Comparison of ENCODE assay signal across 14 cellular contexts in the genomic region with DNA sequence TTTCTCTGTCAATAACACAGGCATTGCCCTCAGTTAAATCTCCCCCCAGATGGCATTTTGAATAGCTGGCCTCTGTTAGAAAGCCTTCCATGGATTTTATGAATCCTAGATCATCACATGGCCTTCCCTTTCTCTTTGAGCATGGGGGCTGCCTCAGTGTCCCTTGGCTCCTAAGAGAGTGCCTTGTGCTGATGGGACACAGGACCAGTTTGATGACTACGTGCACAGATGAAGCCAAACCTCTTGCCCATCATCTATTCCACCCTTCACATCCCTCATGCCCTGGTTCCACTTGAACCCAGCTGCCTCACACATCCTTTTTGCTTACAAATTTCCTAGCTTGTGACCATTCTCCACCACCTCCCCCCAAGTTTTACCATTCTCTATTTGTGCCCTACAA. TPM values are rescaled to one million over a fixed set of nuclear protein-coding genes. Genes with fewer than 3 reads are reported as not detected.
A peak's percentile ranks its signal among the peaks of the same experiment; 100 is the strongest.
DNase-seq lines count a peak whose midpoint lies in the region; ATAC-seq and TF ChIP-seq lines count a peak whose summit lies in the region.
"Had no signal": no experiment of that assay in that cellular context is flagged by ENCODE, and none has a peak within 500 bp of the region (broad histone marks: within the 10 kb centered on the region; RNA-seq: fewer than 3 reads in every experiment).

No MANE protein-coding gene starts in this region.

- BruUV-seq in MCF 10A (replicated peaks; lab: Mats Ljungman, UMichigan) = no TSS peak
- BruUV-seq in PC-9 (replicated peaks; lab: Mats Ljungman, UMichigan) = no TSS peak

- no peaks in the 10 kb centered on the region for H4K20me1 ChIP-seq in PC-9 (ENCODE audit: insufficient read depth)

- H3K4me3 ChIP-seq in breast epithelium (no peak overlapping the region), RWPE2 (ENCODE audit: severe bottlenecking) (no peak overlapping the region), thymus (ENCODE audit: low read length) (no peak overlapping the region), PC-9 (no peak overlapping the region)
- H3K4me3 ChIP-seq: gastrocnemius medialis, MG63 had no signal

- CTCF ChIA-PET in MCF 10A (lab: Yijun Ruan, JAX) = interaction anchor here (1.2 kb wide), 1 partner anchor 74 kb away, joined by 5 read pairs; no protein-coding TSS in a partner anchor
- CTCF ChIA-PET in PC-9 (lab: Charles Lee) = no interaction called here

- H2AFZ ChIP-seq in PC-9 = no peak overlapping the region

- peak overlapping the region; percentile 3 for H3K27ac Mint-ChIP-seq in MCF 10A (ENCODE audit: low read depth, unreplicated experiment)

- POLR2A ChIA-PET in MCF 10A (lab: Yijun Ruan, JAX) = interaction anchor here (1.0 to 4.9 kb wide), 2 partner anchors 12 to 14 kb away, joined by 4 to 35 read pairs; a partner anchor contains a TSS
- POLR2A ChIA-PET in PC-9 (lab: Charles Lee; ENCODE audit: unreplicated experiment) = no interaction called here

- peaks cover 18% of the 10 kb centered on the region for H3K79me2 ChIP-seq in PC-9 (ENCODE audit: low read depth)

- no peaks in the 10 kb centered on the region for H3K9me2 ChIP-seq in PC-9 (ENCODE audit: insufficient read depth)

- no peaks in the 10 kb centered on the region for H3F3A ChIP-seq in PC-9 (ENCODE audit: insufficient read depth, low read depth)

- H3K4me3 Mint-ChIP-seq in MCF 10A (ENCODE audit: unreplicated experiment) = no peak overlapping the region

- peaks cover 59% of the 10 kb centered on the region for H3K4me1 Mint-ChIP-seq in MCF 10A (ENCODE audit: insufficient read depth, unreplicated experiment)

- intact Hi-C loops in MCF 10A (cut with micrococcal nuclease) (no loop called here), breast epithelium (cut with DNase I; ENCODE audit: low total_unique reads) (no loop called here), PC-9 (cut with micrococcal nuclease; ENCODE audit: unreplicated experiment) (no loop called here)

- peak overlapping the region in 1 of 2 donors; percentile 55 for H3K27ac ChIP-seq in breast epithelium
- H3K27ac ChIP-seq in RWPE2 (ENCODE audit: poor library complexity, severe bottlenecking) = peak overlapping the region; percentile 94
- peak overlapping the region; percentile 65 for H3K27ac ChIP-seq in thymus (ENCODE audit: low read depth)
- no peak overlapping the region for H3K27ac ChIP-seq in PC-9
- H3K27ac ChIP-seq: epithelial cell of prostate, gastrocnemius medialis had no signal

- H3K36me3 ChIP-seq in breast epithelium (no peaks in the 10 kb centered on the region), RWPE2 (ENCODE audit: low read depth) (peaks cover 78% of the 10 kb centered on the region), thymus (ENCODE audit: control insufficient read depth, insufficient read depth) (no peaks in the 10 kb centered on the region), PC-9 (ENCODE audit: low read depth) (no peaks in the 10 kb centered on the region)
- H3K36me3 ChIP-seq: gastrocnemius medialis, MG63 had no signal

- H3K27me3 Mint-ChIP-seq in MCF 10A (ENCODE audit: insufficient read depth, unreplicated experiment) = no peaks in the 10 kb centered on the region

- H3K4me2 ChIP-seq in PC-9 = no peak overlapping the region

- no peak for DNase-seq in MCF 10A (ENCODE audit: unreplicated experiment)
- DNase-seq in breast epithelium (ENCODE audit: low spot score in 2 of 2) = no peak
- DNase-seq in RWPE2 (ENCODE audit: low spot score) = no peak
- DNase-seq in dermis blood vessel endothelial cell = peak; percentile 13
- DNase-seq in PC-9 = no peak
- no peak for DNase-seq in activated CD4-positive, CD25-positive, alpha-beta regulatory T cell (lab: John Stamatoyannopoulos, UW)
- DNase-seq in dedifferentiated amniotic fluid mesenchymal stem cell (ENCODE audit: extremely low spot score) = no peak
- DNase-seq: gastrocnemius medialis, MG63, NCI-H1694, NCI-H446 treated with DMSO at 0.1 percent for 48 hours, SIG-M5 had no signal

- peaks cover 82% of the 10 kb centered on the region for H3K36me3 Mint-ChIP-seq in MCF 10A (ENCODE audit: insufficient read depth, unreplicated experiment)

- no peak for ATAC-seq in RWPE2 (ENCODE audit: low read depth)
- ATAC-seq: gastrocnemius medialis had no signal

- H3K9me3 Mint-ChIP-seq in MCF 10A (ENCODE audit: unreplicated experiment) = no peaks in the 10 kb centered on the region

- H3K4me1 ChIP-seq in breast epithelium (no peaks in the 10 kb centered on the region), RWPE2 (ENCODE audit: insufficient read depth, poor library complexity, severe bottlenecking) (peaks cover 78% of the 10 kb centered on the region), thymus (ENCODE audit: control insufficient read depth, insufficient read depth, low read length) (peaks cover 26% of the 10 kb centered on the region), PC-9 (replicated peaks; ENCODE audit: insufficient read depth) (no peaks in the 10 kb centered on the region)

- no peaks in the 10 kb centered on the region for H3K27me3 ChIP-seq in breast epithelium
- H3K27me3 ChIP-seq in RWPE2 (ENCODE audit: insufficient read depth, poor library complexity, severe bottlenecking) = no peaks in the 10 kb centered on the region
- H3K27me3 ChIP-seq in thymus (ENCODE audit: control insufficient read depth, insufficient read depth) = no peaks in the 10 kb centered on the region
- H3K27me3 ChIP-seq in PC-9 (ENCODE audit: insufficient read depth, low read depth) = no peaks in the 10 kb centered on the region
- H3K27me3 ChIP-seq: gastrocnemius medialis, MG63 had no signal

- H3K9me3 ChIP-seq in breast epithelium (no peaks in the 10 kb centered on the region), RWPE2 (ENCODE audit: severe bottlenecking) (no peaks in the 10 kb centered on the region), thymus (ENCODE audit: control insufficient read depth) (no peaks in the 10 kb centered on the region), PC-9 (ENCODE audit: insufficient read depth, low read depth) (no peaks in the 10 kb centered on the region)
- H3K9me3 ChIP-seq: gastrocnemius medialis, MG63 had no signal

- WGBS in thymus = 94% methylated on average over 1 of the region's 1 CpG

- TF ChIP-seq POLR2A in breast epithelium (IDR thresholded peaks at IDR 0.05) = no peak

- no peak for TF ChIP-seq CTCF in MCF 10A (IDR thresholded peaks at IDR 0.05; ENCODE audit: unreplicated experiment)
- TF ChIP-seq CTCF in breast epithelium (IDR thresholded peaks at IDR 0.05) = no peak
- no peak for TF ChIP-seq CTCF in RWPE2 (IDR thresholded peaks at IDR 0.05; ENCODE audit: poor library complexity, severe bottlenecking)
- TF ChIP-seq CTCF in PC-9 (conservative IDR thresholded peaks at IDR 0.05) = no peak

RNA-seq across cellular contexts. Expression of a gene that starts 12.9 kb away (rescaled TPM):
- total RNA-seq in MCF 10A (2022) = 103 and 104 TPM in 2 replicates
- 100 to 1,000 TPM; 205 to 281 (median 243) TPM for total RNA-seq in breast epithelium
- total RNA-seq in dermis blood vessel endothelial cell = 632 and 715 TPM in 2 replicates
- 51.3 TPM for polyA plus RNA-seq in thymus
- 26.4 and 33.6 TPM in 2 replicates for total RNA-seq in PC-9 (2021)
